2 cellular contexts compared by ENCODE assay signal in genomic region chr3:100288288-100288894, GRCh38.
A peak's percentile ranks its signal among the peaks of the same experiment; 100 is the strongest.
TF ChIP-seq lines count a peak whose summit lies in the region.

No MANE protein-coding gene starts in this region.

TF ChIP-seq in A549, 52 proteins besides CTCF, POLR2A, EP300 and RAD21:
- TF ChIP-seq MAFK (IDR thresholded peaks at IDR 0.05; ENCODE audit: partially characterized antibody) (peak; percentile 15), HOXA7 (CRISPR knock-in tag; IDR thresholded peaks at IDR 0.05) (no peak), ZC3H11A (IDR thresholded peaks at IDR 0.05) (no peak), ESRRA (IDR thresholded peaks at IDR 0.05; ENCODE audit: borderline replicate concordance, low read length) (no peak), MAX (IDR thresholded peaks at IDR 0.05) (no peak)

TF ChIP-seq in IMR-90, 13 proteins besides CTCF, POLR2A, EP300 and RAD21:
- TF ChIP-seq CEBPB (IDR thresholded peaks at IDR 0.05; ENCODE audit: low read depth, low read length) (no peak), MXI1 (IDR thresholded peaks at IDR 0.05; ENCODE audit: borderline replicate concordance, low read depth, low read length) (no peak), RCOR1 (IDR thresholded peaks at IDR 0.05; ENCODE audit: insufficient replicate concordance, low read length) (no peak)
